10 cellular contexts compared by ENCODE assay signal in genomic region chr3:130093741-130094391, GRCh38. TPM values are rescaled to one million over a fixed set of nuclear protein-coding genes. Genes with fewer than 3 reads are reported as not detected.
A peak's percentile ranks its signal among the peaks of the same experiment; 100 is the strongest.
DNase-seq lines count a peak whose midpoint lies in the region; ATAC-seq and TF ChIP-seq lines count a peak whose summit lies in the region.
"Had no signal": no experiment of that assay in that cellular context is flagged by ENCODE, and none has a peak within 500 bp of the region (broad histone marks: within the 10 kb centered on the region; RNA-seq: fewer than 3 reads in every experiment).

No MANE protein-coding gene starts in this region.

- H3K79me1 ChIP-seq in trophoblast cell (ENCODE audit: low read length), result no peaks in the 10 kb centered on the region

- no peak overlapping the region for H3K27ac ChIP-seq in trophoblast cell (ENCODE audit: low read depth, low read length)
- peak overlapping the region in 1 of 10 donors; percentile 31 for H3K27ac ChIP-seq in heart right ventricle
- H3K27ac ChIP-seq: esophagus muscularis mucosa had no signal

- no peak overlapping the region for H4K8ac ChIP-seq in trophoblast cell (ENCODE audit: low read depth, low read length)

- H3K9me3 ChIP-seq in trophoblast cell (ENCODE audit: insufficient read depth, low read depth, low read length), result no peaks in the 10 kb centered on the region
- no peaks in the 10 kb centered on the region for H3K9me3 ChIP-seq in heart right ventricle
- H3K9me3 ChIP-seq: esophagus muscularis mucosa had no signal

- intact Hi-C loops in heart right ventricle (cut with DNase I), result loop anchor here in 1 of 10 donors (5.0 kb wide), 1 partner anchor 52 kb away; no protein-coding TSS in a partner anchor

- H3K9ac ChIP-seq in trophoblast cell (ENCODE audit: low read length), result no peak overlapping the region

- H3K4ac ChIP-seq in trophoblast cell (ENCODE audit: low read depth, low read length), result no peak overlapping the region

- H2AFZ ChIP-seq in trophoblast cell (ENCODE audit: insufficient read depth, low read length, poor library complexity), result no peak overlapping the region

- H2BK5ac ChIP-seq in trophoblast cell (ENCODE audit: low read depth, low read length, poor library complexity), result no peak overlapping the region

- WGBS in trophoblast cell (ENCODE audit: extremely low coverage, insufficient coverage, insufficient read length), result no CpG with 5 or more reads among the region's 16 CpGs
- WGBS in heart right ventricle, 2 donors, result 81 to 88% methylated on average over 16 of the region's 16 CpGs

- no peak overlapping the region for H4K91ac ChIP-seq in trophoblast cell (ENCODE audit: low read depth, low read length)

- in situ Hi-C loops in GM13977 (cut with MboI; ENCODE audit: low pct_unique_long_range_greater_than_20kb, low sequenced_read_pairs, unreplicated experiment), result no loop called here

- H3K23ac ChIP-seq in trophoblast cell (ENCODE audit: low read length), result no peak overlapping the region

- no peak overlapping the region for H2BK120ac ChIP-seq in trophoblast cell (ENCODE audit: insufficient read depth, low read length, poor library complexity)

- no peak overlapping the region for H2BK12ac ChIP-seq in trophoblast cell (ENCODE audit: low read length)

- H3K4me2 ChIP-seq in trophoblast cell (ENCODE audit: low read length), result no peak overlapping the region

- peak; percentile 54 for DNase-seq in GM13977 (ENCODE audit: low spot score)
- DNase-seq in LoVo (ENCODE audit: low spot score), result peak; percentile 4
- peak; percentile 59 to 68 for DNase-seq in activated T-cell treated with anti-CD3 and anti-CD28 coated beads, Interleukin-2, amount 50 U/mL, for 48 hours
- DNase-seq in trophoblast cell, result peak; percentile 22 to 48
- no peak for DNase-seq in heart right ventricle
- no peak for DNase-seq in foreskin fibroblast

- H3K4me1 ChIP-seq in trophoblast cell (ENCODE audit: control insufficient read depth in 1 of 2, insufficient read depth in 2 of 2, low read length in 2 of 2) (peaks cover 0 to 5% of the 10 kb centered on the region in 2 experiments), heart right ventricle (peaks cover 0 to 20% (median 0%) of the 10 kb centered on the region in 9 donors)
- H3K4me1 ChIP-seq: esophagus muscularis mucosa had no signal

- H4K12ac ChIP-seq in trophoblast cell (ENCODE audit: low read depth, low read length), result no peak overlapping the region

- no peak overlapping the region for H3K18ac ChIP-seq in trophoblast cell (ENCODE audit: low read length)

- no peak overlapping the region for H2AK5ac ChIP-seq in trophoblast cell (ENCODE audit: low read length)

- H3K4me3 ChIP-seq in trophoblast cell (ENCODE audit: low read depth, low read length) (no peak overlapping the region), heart right ventricle (peak overlapping the region in 1 of 10 donors; percentile 24), foreskin fibroblast (ENCODE audit: low read depth in 1 of 2, low read length in 2 of 2) (no peak overlapping the region)

- TF ChIP-seq CTCF in GM13977 (IDR thresholded peaks at IDR 0.05; ENCODE audit: extremely low read depth, insufficient read depth, missing control alignments) (no peak), heart right ventricle (IDR thresholded peaks at IDR 0.05) (no peak), foreskin fibroblast (IDR thresholded peaks at IDR 0.05; ENCODE audit: low read depth, low read length) (no peak)

- no peak overlapping the region for H3K14ac ChIP-seq in trophoblast cell (ENCODE audit: low read length)

- H3K79me2 ChIP-seq in trophoblast cell (ENCODE audit: control insufficient read depth, insufficient read depth, low read length, poor library complexity), result no peaks in the 10 kb centered on the region

- H3K27me3 ChIP-seq in trophoblast cell (ENCODE audit: insufficient read depth, low read length) (no peaks in the 10 kb centered on the region), heart right ventricle (no peaks in the 10 kb centered on the region)

- ATAC-seq in heart right ventricle (no peak), HG02763 (IDR thresholded peaks at IDR 0.05; ENCODE audit: unreplicated experiment) (no peak), GM19328 (IDR thresholded peaks at IDR 0.05; ENCODE audit: unreplicated experiment) (no peak)

- H3K36me3 ChIP-seq in trophoblast cell (ENCODE audit: control insufficient read depth in 1 of 2, insufficient read depth in 2 of 2, low read length in 2 of 2) (no peaks in the 10 kb centered on the region), heart right ventricle (no peaks in the 10 kb centered on the region)
- H3K36me3 ChIP-seq: esophagus muscularis mucosa had no signal

RNA-seq across cellular contexts. Expression of gene ALG1L2, which starts 12.2 kb away (rescaled TPM):
- polyA plus RNA-seq in trophoblast cell (2013), result 0.18 TPM in 1 of 2 replicates, not detected in the other
- total RNA-seq in heart right ventricle, result not detected
- not detected for polyA plus RNA-seq in heart right ventricle
- total RNA-seq: T-helper 2 cell treated with Interferon-gamma antibody and Interleukin-4, amounts not matched to agents 100 ng/mL and 5 ng/mL, for 36 hours had no signal

Comparison
In these comparisons a context has a peak if more than half of its experiments do, and no peak if none do; other contexts are left out.
1. DNase-seq: peak in GM13977 (single experiment), LoVo (single experiment), activated T-cell treated with anti-CD3 and anti-CD28 coated beads, Interleukin-2, amount 50 U/mL, for 48 hours (2 of 2) and trophoblast cell (2 of 2); none in heart right ventricle (0 of 2) and foreskin fibroblast (0 of 2).